ENCODE assay signal across 1 cellular context in the genomic region with DNA sequence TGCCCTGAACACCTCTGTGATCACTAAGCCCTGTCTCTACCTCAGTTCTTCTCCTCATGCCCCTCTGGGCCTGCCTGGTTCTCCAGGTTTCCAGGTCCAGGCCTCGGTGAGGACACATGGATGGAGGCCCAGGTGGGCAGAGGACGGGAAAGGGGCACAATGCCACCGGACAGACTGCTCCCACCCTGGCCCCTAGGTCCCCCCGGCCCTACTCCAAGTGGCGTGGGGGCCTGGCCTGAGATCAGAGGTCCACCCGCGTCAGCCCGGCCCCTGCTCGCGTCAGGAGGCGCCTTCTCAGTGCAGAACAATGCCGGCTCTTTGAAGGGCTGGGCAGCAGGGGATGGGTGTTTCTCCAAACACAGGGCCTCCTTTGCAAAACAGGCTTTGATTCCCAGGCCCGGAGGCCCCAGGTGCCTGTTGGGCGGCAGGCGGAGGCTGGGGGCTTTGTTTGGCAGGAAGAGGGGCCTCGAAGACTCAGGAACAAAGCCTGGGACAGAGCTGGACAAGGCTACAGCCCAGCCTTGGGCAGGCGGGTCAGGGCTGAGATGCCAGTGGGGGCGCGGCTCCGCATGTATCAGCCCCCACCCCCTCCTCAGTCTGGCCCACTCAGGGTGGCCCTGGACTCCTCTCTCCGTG.
TF ChIP-seq lines count a peak whose summit lies in the region.

No MANE protein-coding gene starts in this region.

TF ChIP-seq in HepG2, 621 proteins besides CTCF, POLR2A, EP300 and RAD21 (continued from another document and continues in another):
- TF ChIP-seq, protein P1, sequence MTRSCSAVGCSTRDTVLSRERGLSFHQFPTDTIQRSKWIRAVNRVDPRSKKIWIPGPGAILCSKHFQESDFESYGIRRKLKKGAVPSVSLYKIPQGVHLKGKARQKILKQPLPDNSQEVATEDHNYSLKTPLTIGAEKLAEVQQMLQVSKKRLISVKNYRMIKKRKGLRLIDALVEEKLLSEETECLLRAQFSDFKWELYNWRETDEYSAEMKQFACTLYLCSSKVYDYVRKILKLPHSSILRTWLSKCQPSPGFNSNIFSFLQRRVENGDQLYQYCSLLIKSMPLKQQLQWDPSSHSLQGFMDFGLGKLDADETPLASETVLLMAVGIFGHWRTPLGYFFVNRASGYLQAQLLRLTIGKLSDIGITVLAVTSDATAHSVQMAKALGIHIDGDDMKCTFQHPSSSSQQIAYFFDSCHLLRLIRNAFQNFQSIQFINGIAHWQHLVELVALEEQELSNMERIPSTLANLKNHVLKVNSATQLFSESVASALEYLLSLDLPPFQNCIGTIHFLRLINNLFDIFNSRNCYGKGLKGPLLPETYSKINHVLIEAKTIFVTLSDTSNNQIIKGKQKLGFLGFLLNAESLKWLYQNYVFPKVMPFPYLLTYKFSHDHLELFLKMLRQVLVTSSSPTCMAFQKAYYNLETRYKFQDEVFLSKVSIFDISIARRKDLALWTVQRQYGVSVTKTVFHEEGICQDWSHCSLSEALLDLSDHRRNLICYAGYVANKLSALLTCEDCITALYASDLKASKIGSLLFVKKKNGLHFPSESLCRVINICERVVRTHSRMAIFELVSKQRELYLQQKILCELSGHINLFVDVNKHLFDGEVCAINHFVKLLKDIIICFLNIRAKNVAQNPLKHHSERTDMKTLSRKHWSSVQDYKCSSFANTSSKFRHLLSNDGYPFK (CRISPR knock-in tag; IDR thresholded peaks at IDR 0.05; ENCODE audit: borderline replicate concordance): no peak
- 0 out of 2 replicates have a peak, but pooled peaks have one; percentile 22 for TF ChIP-seq HINFP (CRISPR knock-in tag; IDR thresholded peaks at IDR 0.05; ENCODE audit: low read depth)
- no peak for TF ChIP-seq ZNF446 (CRISPR knock-in tag; IDR thresholded peaks at IDR 0.05)
- 0 out of 2 replicates have a peak, but pooled peaks have one; percentile 63 for TF ChIP-seq MYNN (CRISPR knock-in tag; IDR thresholded peaks at IDR 0.05; ENCODE audit: low read depth)
- TF ChIP-seq, protein P2, sequence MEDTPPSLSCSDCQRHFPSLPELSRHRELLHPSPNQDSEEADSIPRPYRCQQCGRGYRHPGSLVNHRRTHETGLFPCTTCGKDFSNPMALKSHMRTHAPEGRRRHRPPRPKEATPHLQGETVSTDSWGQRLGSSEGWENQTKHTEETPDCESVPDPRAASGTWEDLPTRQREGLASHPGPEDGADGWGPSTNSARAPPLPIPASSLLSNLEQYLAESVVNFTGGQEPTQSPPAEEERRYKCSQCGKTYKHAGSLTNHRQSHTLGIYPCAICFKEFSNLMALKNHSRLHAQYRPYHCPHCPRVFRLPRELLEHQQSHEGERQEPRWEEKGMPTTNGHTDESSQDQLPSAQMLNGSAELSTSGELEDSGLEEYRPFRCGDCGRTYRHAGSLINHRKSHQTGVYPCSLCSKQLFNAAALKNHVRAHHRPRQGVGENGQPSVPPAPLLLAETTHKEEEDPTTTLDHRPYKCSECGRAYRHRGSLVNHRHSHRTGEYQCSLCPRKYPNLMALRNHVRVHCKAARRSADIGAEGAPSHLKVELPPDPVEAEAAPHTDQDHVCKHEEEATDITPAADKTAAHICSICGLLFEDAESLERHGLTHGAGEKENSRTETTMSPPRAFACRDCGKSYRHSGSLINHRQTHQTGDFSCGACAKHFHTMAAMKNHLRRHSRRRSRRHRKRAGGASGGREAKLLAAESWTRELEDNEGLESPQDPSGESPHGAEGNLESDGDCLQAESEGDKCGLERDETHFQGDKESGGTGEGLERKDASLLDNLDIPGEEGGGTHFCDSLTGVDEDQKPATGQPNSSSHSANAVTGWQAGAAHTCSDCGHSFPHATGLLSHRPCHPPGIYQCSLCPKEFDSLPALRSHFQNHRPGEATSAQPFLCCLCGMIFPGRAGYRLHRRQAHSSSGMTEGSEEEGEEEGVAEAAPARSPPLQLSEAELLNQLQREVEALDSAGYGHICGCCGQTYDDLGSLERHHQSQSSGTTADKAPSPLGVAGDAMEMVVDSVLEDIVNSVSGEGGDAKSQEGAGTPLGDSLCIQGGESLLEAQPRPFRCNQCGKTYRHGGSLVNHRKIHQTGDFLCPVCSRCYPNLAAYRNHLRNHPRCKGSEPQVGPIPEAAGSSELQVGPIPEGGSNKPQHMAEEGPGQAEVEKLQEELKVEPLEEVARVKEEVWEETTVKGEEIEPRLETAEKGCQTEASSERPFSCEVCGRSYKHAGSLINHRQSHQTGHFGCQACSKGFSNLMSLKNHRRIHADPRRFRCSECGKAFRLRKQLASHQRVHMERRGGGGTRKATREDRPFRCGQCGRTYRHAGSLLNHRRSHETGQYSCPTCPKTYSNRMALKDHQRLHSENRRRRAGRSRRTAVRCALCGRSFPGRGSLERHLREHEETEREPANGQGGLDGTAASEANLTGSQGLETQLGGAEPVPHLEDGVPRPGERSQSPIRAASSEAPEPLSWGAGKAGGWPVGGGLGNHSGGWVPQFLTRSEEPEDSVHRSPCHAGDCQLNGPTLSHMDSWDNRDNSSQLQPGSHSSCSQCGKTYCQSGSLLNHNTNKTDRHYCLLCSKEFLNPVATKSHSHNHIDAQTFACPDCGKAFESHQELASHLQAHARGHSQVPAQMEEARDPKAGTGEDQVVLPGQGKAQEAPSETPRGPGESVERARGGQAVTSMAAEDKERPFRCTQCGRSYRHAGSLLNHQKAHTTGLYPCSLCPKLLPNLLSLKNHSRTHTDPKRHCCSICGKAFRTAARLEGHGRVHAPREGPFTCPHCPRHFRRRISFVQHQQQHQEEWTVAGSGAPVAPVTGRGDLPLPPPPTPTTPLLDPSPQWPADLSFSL (CRISPR knock-in tag; IDR thresholded peaks at IDR 0.05): no peak
- TF ChIP-seq ZNF652 (CRISPR knock-in tag; IDR thresholded peaks at IDR 0.05; ENCODE audit: borderline replicate concordance, low read depth): no peak
- no peak for TF ChIP-seq ZNF558 (CRISPR knock-in tag; IDR thresholded peaks at IDR 0.05; ENCODE audit: borderline replicate concordance)
- no peak for TF ChIP-seq ZNF367 (CRISPR knock-in tag; IDR thresholded peaks at IDR 0.05; ENCODE audit: borderline replicate concordance)
- TF ChIP-seq SMAD9 (CRISPR knock-in tag; IDR thresholded peaks at IDR 0.05): no peak
- no peak for TF ChIP-seq SATB2 (CRISPR knock-in tag; IDR thresholded peaks at IDR 0.05)
- no peak for TF ChIP-seq ZNF20 (CRISPR knock-in tag; IDR thresholded peaks at IDR 0.05)
- TF ChIP-seq, protein P3, sequence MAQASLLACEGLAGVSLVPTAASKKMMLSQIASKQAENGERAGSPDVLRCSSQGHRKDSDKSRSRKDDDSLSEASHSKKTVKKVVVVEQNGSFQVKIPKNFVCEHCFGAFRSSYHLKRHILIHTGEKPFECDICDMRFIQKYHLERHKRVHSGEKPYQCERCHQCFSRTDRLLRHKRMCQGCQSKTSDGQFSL (CRISPR knock-in tag; IDR thresholded peaks at IDR 0.05): no peak
- TF ChIP-seq PRDM10 (CRISPR knock-in tag; IDR thresholded peaks at IDR 0.05; ENCODE audit: low read depth): no peak
- peak; percentile 69 for TF ChIP-seq RBM39 (IDR thresholded peaks at IDR 0.05; ENCODE audit: low read depth, low read length, poor library complexity, severe bottlenecking)
- no peak for TF ChIP-seq EZH2 (conservative IDR thresholded peaks at IDR 0.05; ENCODE audit: low read depth, low read length)
- no peak for TF ChIP-seq ATF4 (CRISPR knock-in tag; IDR thresholded peaks at IDR 0.05)
- TF ChIP-seq ZNF276 (CRISPR knock-in tag; IDR thresholded peaks at IDR 0.05; ENCODE audit: low read depth): no peak
- peak; percentile 65; the same call in 1 of the 2 replicates for TF ChIP-seq ZBTB7A (CRISPR knock-in tag; IDR thresholded peaks at IDR 0.05)
- no peak for TF ChIP-seq HOXA7 (CRISPR knock-in tag; IDR thresholded peaks at IDR 0.05)
- no peak for TF ChIP-seq MLLT10 (CRISPR knock-in tag; IDR thresholded peaks at IDR 0.05)
- TF ChIP-seq TCF7L2 (IDR thresholded peaks at IDR 0.05; ENCODE audit: low read depth, low read length): peak; percentile 60; the same call in 1 of the 2 replicates
- TF ChIP-seq THAP8 (CRISPR knock-in tag; IDR thresholded peaks at IDR 0.05; ENCODE audit: borderline replicate concordance): no peak
- TF ChIP-seq PCBP2 (optimal IDR thresholded peaks at IDR 0.05; ENCODE audit: low read depth, low read length, poor library complexity, severe bottlenecking): no peak
- TF ChIP-seq SRSF4 (IDR thresholded peaks at IDR 0.05; ENCODE audit: low read depth, low read length, poor library complexity, severe bottlenecking): no peak
- TF ChIP-seq ZNF431 (CRISPR knock-in tag; IDR thresholded peaks at IDR 0.05; ENCODE audit: borderline replicate concordance, low read depth): no peak
- no peak for TF ChIP-seq KLF9 (CRISPR knock-in tag; IDR thresholded peaks at IDR 0.05; ENCODE audit: low read depth)
- peak; percentile 88; the same call in 1 of the 2 replicates for TF ChIP-seq ZNF746 (CRISPR knock-in tag; IDR thresholded peaks at IDR 0.05)
- no peak for TF ChIP-seq CHD2 (IDR thresholded peaks at IDR 0.05; ENCODE audit: low read depth, low read length)
- TF ChIP-seq RXRA (CRISPR knock-in tag; IDR thresholded peaks at IDR 0.05): peak; percentile 88
- no peak for TF ChIP-seq ZNF432 (CRISPR knock-in tag; IDR thresholded peaks at IDR 0.05; ENCODE audit: borderline replicate concordance)
- TF ChIP-seq ZNF792 (CRISPR knock-in tag; IDR thresholded peaks at IDR 0.05): no peak; the same call in 1 of the 2 replicates
- TF ChIP-seq ZKSCAN1 (IDR thresholded peaks at IDR 0.05; ENCODE audit: low read length): no peak
- no peak; the same call in 1 of the 2 replicates for TF ChIP-seq CCDC6 (CRISPR knock-in tag; IDR thresholded peaks at IDR 0.05)
- peak; percentile 13; the same call in 1 of the 2 replicates for TF ChIP-seq ZNF121 (CRISPR knock-in tag; IDR thresholded peaks at IDR 0.05)
- TF ChIP-seq CCAR2 (optimal IDR thresholded peaks at IDR 0.05; ENCODE audit: low read depth, low read length): no peak
- peak; percentile 73 for TF ChIP-seq ARNTL (CRISPR knock-in tag; IDR thresholded peaks at IDR 0.05)
- no peak for TF ChIP-seq ZNF781 (CRISPR knock-in tag; IDR thresholded peaks at IDR 0.05; ENCODE audit: borderline replicate concordance, not compliant biosample characterization)
- peak; percentile 63; the same call in 1 of the 2 replicates for TF ChIP-seq ZNF253 (CRISPR knock-in tag; IDR thresholded peaks at IDR 0.05; ENCODE audit: borderline replicate concordance)
